ENCODE assay signal across 2 cellular contexts in the genomic region with DNA sequence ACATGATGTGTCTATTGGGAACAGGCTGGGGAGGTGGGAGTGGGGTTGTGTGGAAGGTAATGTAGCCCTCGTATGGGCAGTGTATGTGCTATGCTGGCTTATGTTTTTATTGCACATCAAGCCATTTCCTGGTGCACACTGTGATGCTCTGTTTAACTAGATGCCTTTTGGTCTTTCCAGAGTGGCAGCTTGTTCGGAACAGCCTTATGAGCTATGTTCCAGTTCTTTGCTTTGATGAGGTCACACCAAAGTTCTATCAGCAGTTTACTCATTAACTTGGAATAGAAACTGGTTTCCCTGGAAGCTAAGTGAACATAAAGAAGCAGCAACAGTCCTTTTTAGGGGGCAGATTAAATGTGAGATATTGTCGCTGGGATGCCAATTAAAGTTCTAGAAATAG.
A peak's percentile ranks its signal among the peaks of the same experiment; 100 is the strongest.
TF ChIP-seq lines count a peak whose summit lies in the region.

No MANE protein-coding gene starts in this region.

TF ChIP-seq in H1, 55 proteins besides CTCF, POLR2A, EP300 and RAD21:
- TF ChIP-seq PHF8 (conservative IDR thresholded peaks at IDR 0.05; ENCODE audit: low read depth, low read length): no peak
- TF ChIP-seq NRF1 (IDR thresholded peaks at IDR 0.05; ENCODE audit: low read depth, low read length): no peak
- TF ChIP-seq, protein P1, sequence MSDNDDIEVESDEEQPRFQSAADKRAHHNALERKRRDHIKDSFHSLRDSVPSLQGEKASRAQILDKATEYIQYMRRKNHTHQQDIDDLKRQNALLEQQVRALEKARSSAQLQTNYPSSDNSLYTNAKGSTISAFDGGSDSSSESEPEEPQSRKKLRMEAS (IDR thresholded peaks at IDR 0.05): no peak
- TF ChIP-seq JUN (IDR thresholded peaks at IDR 0.05; ENCODE audit: low read depth, low read length): no peak
- no peak for TF ChIP-seq NANOG (IDR thresholded peaks at IDR 0.05; ENCODE audit: insufficient read depth, low read depth, low read length, poor library complexity, severe bottlenecking)
- TF ChIP-seq TAF7 (optimal IDR thresholded peaks at IDR 0.05; ENCODE audit: borderline replicate concordance, low read depth, low read length): no peak
- no peak for TF ChIP-seq SP2 (IDR thresholded peaks at IDR 0.05; ENCODE audit: low read length)
- TF ChIP-seq HDAC6 (IDR thresholded peaks at IDR 0.05; ENCODE audit: low read depth, low read length): no peak
- TF ChIP-seq BACH1 (IDR thresholded peaks at IDR 0.05; ENCODE audit: low read length): no peak
- TF ChIP-seq ZNF274 (IDR thresholded peaks at IDR 0.05; ENCODE audit: borderline replicate concordance, extremely low read depth, low read length): no peak
- TF ChIP-seq SIRT6 (IDR thresholded peaks at IDR 0.05; ENCODE audit: low read length): no peak
- no peak for TF ChIP-seq TCF12 (IDR thresholded peaks at IDR 0.05; ENCODE audit: low read depth, low read length)
- TF ChIP-seq KDM1A (IDR thresholded peaks at IDR 0.05; ENCODE audit: borderline replicate concordance, low read length): no peak
- no peak for TF ChIP-seq BCL11A (IDR thresholded peaks at IDR 0.05; ENCODE audit: low read depth in 2 of 2, low read length in 2 of 2)
- TF ChIP-seq POU5F1 (IDR thresholded peaks at IDR 0.05; ENCODE audit: low read depth, low read length): no peak
- no peak for TF ChIP-seq CHD2 (IDR thresholded peaks at IDR 0.05; ENCODE audit: low read length)

TF ChIP-seq in liver, 16 proteins besides CTCF, POLR2A, EP300 and RAD21:
- peak; percentile 77 for TF ChIP-seq YY1 (IDR thresholded peaks at IDR 0.05)
- no peak for TF ChIP-seq EGR1 (IDR thresholded peaks at IDR 0.05; ENCODE audit: low read depth in 2 of 2)
- peak; percentile 70 for TF ChIP-seq ZBTB33 (IDR thresholded peaks at IDR 0.05)
- no peak for TF ChIP-seq NR2F2 (IDR thresholded peaks at IDR 0.05)
- no peak for TF ChIP-seq HNF4G (IDR thresholded peaks at IDR 0.05)
- TF ChIP-seq, protein P1 (IDR thresholded peaks at IDR 0.05): peak; percentile 54
- TF ChIP-seq TAF1 (conservative IDR thresholded peaks at IDR 0.05): peak; percentile 26
- peak in 1 of 2 donors; percentile 34 for TF ChIP-seq GABPA (IDR thresholded peaks at IDR 0.05 in 1 of 2, conservative IDR thresholded peaks at IDR 0.05 in 1 of 2)
- TF ChIP-seq FOXA2 (IDR thresholded peaks at IDR 0.05): peak; percentile 56
- TF ChIP-seq JUND (IDR thresholded peaks at IDR 0.05): peak; percentile 42 to 88
- TF ChIP-seq RXRA (IDR thresholded peaks at IDR 0.05): peak; percentile 58 to 79
- peak; percentile 86 for TF ChIP-seq SP1 (IDR thresholded peaks at IDR 0.05)
- TF ChIP-seq, protein P2, sequence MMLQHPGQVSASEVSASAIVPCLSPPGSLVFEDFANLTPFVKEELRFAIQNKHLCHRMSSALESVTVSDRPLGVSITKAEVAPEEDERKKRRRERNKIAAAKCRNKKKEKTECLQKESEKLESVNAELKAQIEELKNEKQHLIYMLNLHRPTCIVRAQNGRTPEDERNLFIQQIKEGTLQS (IDR thresholded peaks at IDR 0.05): peak; percentile 50
- peak; percentile 64 for TF ChIP-seq FOXA1 (IDR thresholded peaks at IDR 0.05)
- peak; percentile 68 to 82 for TF ChIP-seq HNF4A (conservative IDR thresholded peaks at IDR 0.05)
- TF ChIP-seq REST (IDR thresholded peaks at IDR 0.05): peak; percentile 77
